ENCODE assay signal across 23 cellular contexts in the genomic region with DNA sequence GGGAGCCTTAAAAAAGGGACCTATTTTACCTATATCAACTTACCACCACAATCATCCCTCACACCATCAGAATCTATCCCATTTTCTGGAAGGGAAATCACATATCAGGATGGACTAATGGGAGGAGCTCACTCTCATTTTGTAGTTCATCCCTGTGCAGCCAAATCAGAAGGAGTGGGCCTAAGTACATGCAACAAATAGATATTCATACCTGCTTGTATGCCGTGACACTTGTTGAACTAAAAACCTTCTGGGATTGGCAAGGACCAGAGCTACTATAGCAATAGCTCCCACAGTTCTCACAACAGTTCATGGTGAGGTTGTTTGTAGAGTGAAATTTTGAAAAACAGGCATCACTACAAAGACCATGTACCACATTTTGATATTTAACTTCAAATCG.
"Had no signal": no experiment of that assay in that cellular context is flagged by ENCODE, and none has a peak within 500 bp of the region (broad histone marks: within the 10 kb centered on the region; RNA-seq: fewer than 3 reads in every experiment).

No MANE protein-coding gene starts in this region.

- DNase-seq: Karpas-422, KG1, MG63, NCI-H1092, NCI-H1105 treated with DMSO at 0.1 percent for 48 hours, NCI-H1417 treated with DMSO at 0.1 percent for 48 hours, NCI-H146, NCI-H187, NCI-H2029, NCI-H2081 treated with DMSO at 0.1 percent for 48 hours, NCI-H2171, NCI-H226, NCI-H446, NCI-H510A, NCI-H524 treated with DMSO at 0.1 percent for 48 hours, NCI-H69, NCI-H774, PC-3, SHP77 had no signal

- H3K9me3 ChIP-seq: MG63 had no signal

- H3K27ac ChIP-seq: HL-60, RWPE1 had no signal

- H3K27me3 ChIP-seq: MG63 had no signal

- H3K4me3 ChIP-seq: MG63 had no signal

- ATAC-seq: Panc1, PC-3, SK-N-SH treated with all-trans-retinoic acid at 6 μM for 48 hours had no signal
